In the genomic region with DNA sequence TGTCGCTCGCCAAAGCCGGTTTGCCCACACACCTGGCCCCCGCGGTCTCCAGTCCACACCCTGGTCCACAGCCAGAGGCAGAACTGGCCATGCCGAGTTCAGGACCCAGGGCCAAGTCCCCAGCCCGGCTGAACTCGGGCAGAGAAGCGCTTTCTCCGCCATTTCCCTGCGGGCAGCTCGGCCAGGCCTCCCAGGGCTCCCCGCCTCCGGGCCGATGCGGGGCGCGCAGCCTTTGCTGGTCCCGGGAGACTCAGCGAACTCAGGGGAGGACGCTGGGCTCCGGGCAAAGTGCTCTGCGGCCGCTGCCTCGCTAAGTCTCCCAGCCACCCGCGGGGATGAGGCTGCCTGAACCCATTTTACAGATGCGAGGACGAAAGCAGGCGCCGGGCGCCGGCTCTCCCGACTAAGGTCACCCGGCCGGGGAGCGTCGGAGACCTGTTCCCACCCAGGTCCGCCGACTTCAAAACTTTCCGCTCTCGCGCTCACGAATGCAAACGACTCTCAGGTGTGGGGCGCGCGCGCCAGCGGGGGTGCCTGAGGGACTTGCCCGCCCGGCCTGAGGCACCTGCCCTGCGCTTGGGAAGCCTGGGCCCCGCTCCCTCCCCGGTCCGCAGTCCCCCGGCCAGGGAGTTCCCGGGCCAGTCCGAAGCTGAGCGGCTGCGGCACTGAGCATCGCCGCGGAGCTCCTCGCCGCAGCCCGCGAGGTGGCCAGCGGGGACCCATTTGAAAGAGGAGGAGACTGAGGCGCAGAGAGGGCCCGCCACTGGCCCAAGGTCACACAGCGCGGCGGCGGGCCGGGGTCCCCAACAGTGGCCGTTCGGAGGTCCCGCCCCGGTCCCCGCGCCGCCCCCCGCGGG, we compare ENCODE assay signal across 8 cellular contexts.
A peak's percentile ranks its signal among the peaks of the same experiment; 100 is the strongest.
DNase-seq lines count a peak whose midpoint lies in the region; ATAC-seq and TF ChIP-seq lines count a peak whose summit lies in the region.

No MANE protein-coding gene starts in this region.

- H3K36me3 ChIP-seq in DOHH2 (ENCODE audit: control insufficient read depth, low read length) (no peaks in the 10 kb centered on the region), HUES6 (ENCODE audit: control insufficient read depth, insufficient read depth, low read length) (no peaks in the 10 kb centered on the region)

- H3K27me3 ChIP-seq in DOHH2 (ENCODE audit: control insufficient read depth, low read length) = peaks cover 21% of the 10 kb centered on the region
- H3K27me3 ChIP-seq in HUES6 (ENCODE audit: control insufficient read depth, insufficient read depth, low read length) = peaks cover 74% of the 10 kb centered on the region

- peaks cover 11% of the 10 kb centered on the region; the same call in 1 of the 2 replicates for H3F3A ChIP-seq in DOHH2 (ENCODE audit: control insufficient read depth, insufficient read depth)

- H3K9me3 ChIP-seq in DOHH2 (ENCODE audit: control insufficient read depth, insufficient read depth, low read length) (no peaks in the 10 kb centered on the region), HUES6 (ENCODE audit: control insufficient read depth, insufficient read depth, low read depth, low read length) (no peaks in the 10 kb centered on the region)

- ATAC-seq in GM21515 (IDR thresholded peaks at IDR 0.05; ENCODE audit: unreplicated experiment) = peak; percentile 34

- H3K27ac ChIP-seq in DOHH2 (ENCODE audit: low read depth, low read length) (no peak overlapping the region), HUES6 (ENCODE audit: low read depth, low read length) (no peak overlapping the region)

- TF ChIP-seq CTCF in DOHH2 (IDR thresholded peaks at IDR 0.05; ENCODE audit: low read depth, low read length, poor library complexity, severe bottlenecking) = no peak

- H3K4me1 ChIP-seq in DOHH2 (ENCODE audit: control insufficient read depth, low read length) (peaks cover 44% of the 10 kb centered on the region), HUES6 (ENCODE audit: control insufficient read depth, insufficient read depth, low read length) (peaks cover 4% of the 10 kb centered on the region; the same call in 1 of the 2 replicates)

- DNase-seq in activated T-cell treated with anti-CD3 and anti-CD28 coated beads, Interleukin-2, amount 50 U/mL, for 48 hours = peak; percentile 62 to 63
- DNase-seq in stimulated activated CD4-positive, alpha-beta T cell treated with anti-CD3 and anti-CD28 coated beads, Interleukin-15, amount 100 ng/mL, for 24 hours = peak; percentile 60
- DNase-seq in stimulated activated naive CD4-positive, alpha-beta T cell treated with Interleukin-2 at 50 U/mL for 16 hours (lab: John Stamatoyannopoulos, UW) = no peak
- no peak for DNase-seq in NCI-H2196 treated with DMSO at 0.1 percent for 48 hours (lab: John Stamatoyannopoulos, UW; ENCODE audit: unreplicated experiment)

- H4K20me1 ChIP-seq in DOHH2 (ENCODE audit: control insufficient read depth, insufficient read depth, low read depth, low read length) = peaks cover 3% of the 10 kb centered on the region; the same call in 1 of the 2 replicates

- H3K4me3 ChIP-seq in DOHH2 (ENCODE audit: low read length) (peak overlapping the region; percentile 86), HUES6 (ENCODE audit: low read depth, low read length) (peak overlapping the region; percentile 67), iPS-11a (ENCODE audit: low read depth, low read length) (peak overlapping the region; percentile 69)

- no peak overlapping the region for H3K9ac ChIP-seq in HUES6 (ENCODE audit: low read length)

- peak overlapping the region; percentile 80 for H3K4me2 ChIP-seq in DOHH2 (ENCODE audit: low read length)

- H3K9me2 ChIP-seq in DOHH2 (replicated peaks; ENCODE audit: control insufficient read depth, low read length) = no peaks in the 10 kb centered on the region

- peaks cover 17% of the 10 kb centered on the region for H3K79me2 ChIP-seq in DOHH2 (ENCODE audit: control insufficient read depth, low read length)

Comparison
In these comparisons a context has a peak if more than half of its experiments do, and no peak if none do; other contexts are left out.
1. DNase-seq: peak in activated T-cell treated with anti-CD3 and anti-CD28 coated beads, Interleukin-2, amount 50 U/mL, for 48 hours (2 of 2) and stimulated activated CD4-positive, alpha-beta T cell treated with anti-CD3 and anti-CD28 coated beads, Interleukin-15, amount 100 ng/mL, for 24 hours (single experiment); none in stimulated activated naive CD4-positive, alpha-beta T cell treated with Interleukin-2 at 50 U/mL for 16 hours (single experiment) and NCI-H2196 treated with DMSO at 0.1 percent for 48 hours (single experiment).
2. Peak in every context shown above with its lines, with median percentiles within 50 percentile points of each other: H3K4me3 ChIP-seq.